ENCODE assay signal across 11 cellular contexts in genomic region chr5:171975262-171975876, GRCh38. TPM values are rescaled to one million over a fixed set of nuclear protein-coding genes. Genes with fewer than 3 reads are reported as not detected.
DNase-seq lines count a peak whose midpoint lies in the region; ATAC-seq and TF ChIP-seq lines count a peak whose summit lies in the region.
"Had no signal": no experiment of that assay in that cellular context is flagged by ENCODE, and none has a peak within 500 bp of the region (broad histone marks: within the 10 kb centered on the region; RNA-seq: fewer than 3 reads in every experiment).

No MANE protein-coding gene starts in this region.

- H3K27ac ChIP-seq in Peyer's patch, result no peak overlapping the region

- peak overlapping the region; percentile 7 to 67 for H3K27ac Mint-ChIP-seq in natural killer cell
- peak overlapping the region in 1 of 2 donors; percentile 79 for H3K27ac Mint-ChIP-seq in natural killer cell treated with Interleukin-12 subunit alpha and Interleukin-12 subunit beta and Interleukin-15 and Interleukin-18, amount 100 ng/mL, for 72 hours
- H3K27ac Mint-ChIP-seq: T-helper 1 cell treated with Interleukin-12 subunit alpha and Interleukin-12 subunit beta and Interleukin-4 antibody, amounts not matched to agents 30 μg/mL and 1 μg/mL, for 36 hours had no signal

- peaks cover 0 to 5% (median 0%) of the 10 kb centered on the region in 4 donors for H3K4me1 ChIP-seq in Peyer's patch

- no peak overlapping the region for H3K4me3 ChIP-seq in Peyer's patch

- ATAC-seq in natural killer cell, result no peak
- ATAC-seq in natural killer cell treated with Interleukin-12 subunit alpha and Interleukin-12 subunit beta and Interleukin-15 and Interleukin-18, amount 100 ng/mL, for 72 hours, result no peak
- ATAC-seq in GM18870 (IDR thresholded peaks at IDR 0.05; ENCODE audit: unreplicated experiment), result no peak
- no peak for ATAC-seq in GM18867 (IDR thresholded peaks at IDR 0.05; ENCODE audit: unreplicated experiment)

- no peak for DNase-seq in natural killer cell
- DNase-seq in natural killer cell treated with Interleukin-12 subunit alpha and Interleukin-12 subunit beta and Interleukin-15 and Interleukin-18, amount 100 ng/mL, for 72 hours (ENCODE audit: low spot score), result no peak
- peak; percentile 59 for DNase-seq in amniotic epithelial cell (ENCODE audit: low read depth)
- peak; percentile 52 for DNase-seq in iPS-NIHi7 (ENCODE audit: extremely low spot score)
- DNase-seq in Peyer's patch, result no peak
- DNase-seq in retina, result no peak
- DNase-seq: cortex of kidney; stimulated activated CD4-positive, alpha-beta T cell treated with anti-CD3 and anti-CD28 coated beads, Interleukin-4, amount 100 ng/mL, for 24 hours had no signal

- H3K4me1 Mint-ChIP-seq in natural killer cell, result peaks cover 62 to 63% of the 10 kb centered on the region in 2 donors
- H3K4me1 Mint-ChIP-seq in natural killer cell treated with Interleukin-12 subunit alpha and Interleukin-12 subunit beta and Interleukin-15 and Interleukin-18, amount 100 ng/mL, for 72 hours (ENCODE audit: low read depth in 2 of 2), result peaks cover 49 to 55% of the 10 kb centered on the region in 2 donors

- H3K9me3 ChIP-seq in Peyer's patch, result peaks cover 0 to 9% (median 2%) of the 10 kb centered on the region in 4 donors

- no peak for TF ChIP-seq CTCF in natural killer cell (IDR thresholded peaks at IDR 0.05)
- no peak for TF ChIP-seq CTCF in Peyer's patch (IDR thresholded peaks at IDR 0.05)

- intact Hi-C loops in natural killer cell (cut with micrococcal nuclease), result no loop called here

- H3K36me3 ChIP-seq in Peyer's patch, result no peaks in the 10 kb centered on the region

- no peak for TF ChIP-seq POLR2A in Peyer's patch (IDR thresholded peaks at IDR 0.05)

- H3K27me3 Mint-ChIP-seq in natural killer cell (ENCODE audit: low read depth in 2 of 2), result no peaks in the 10 kb centered on the region
- H3K27me3 Mint-ChIP-seq in natural killer cell treated with Interleukin-12 subunit alpha and Interleukin-12 subunit beta and Interleukin-15 and Interleukin-18, amount 100 ng/mL, for 72 hours, result no peaks in the 10 kb centered on the region

- H3K4me3 Mint-ChIP-seq in natural killer cell, result peak overlapping the region; percentile 69
- H3K4me3 Mint-ChIP-seq in natural killer cell treated with Interleukin-12 subunit alpha and Interleukin-12 subunit beta and Interleukin-15 and Interleukin-18, amount 100 ng/mL, for 72 hours, result no peak overlapping the region
- H3K4me3 Mint-ChIP-seq: T-helper 1 cell treated with Interleukin-12 subunit alpha and Interleukin-12 subunit beta and Interleukin-4 antibody, amounts not matched to agents 30 μg/mL and 1 μg/mL, for 36 hours had no signal

- no peaks in the 10 kb centered on the region for H3K27me3 ChIP-seq in Peyer's patch

- peaks cover 0 to 3% of the 10 kb centered on the region in 2 donors for H3K9me3 Mint-ChIP-seq in natural killer cell
- H3K9me3 Mint-ChIP-seq in natural killer cell treated with Interleukin-12 subunit alpha and Interleukin-12 subunit beta and Interleukin-15 and Interleukin-18, amount 100 ng/mL, for 72 hours, result peaks cover 3% of the 10 kb centered on the region

- H3K36me3 Mint-ChIP-seq in natural killer cell, result no peaks in the 10 kb centered on the region
- peaks cover 16% of the 10 kb centered on the region for H3K36me3 Mint-ChIP-seq in natural killer cell treated with Interleukin-12 subunit alpha and Interleukin-12 subunit beta and Interleukin-15 and Interleukin-18, amount 100 ng/mL, for 72 hours

RNA-seq across cellular contexts. Expression of gene FBXW11, which starts 31.1 kb away (rescaled TPM):
- total RNA-seq in natural killer cell (10 to 100 TPM; 26.7 to 40.3 (median 39.5) TPM), Peyer's patch (10 to 100 TPM; 40.7 to 76.7 (median 49.1) TPM)
- total RNA-seq in natural killer cell treated with Interleukin-12 subunit alpha and Interleukin-12 subunit beta and Interleukin-15 and Interleukin-18, amount 100 ng/mL, for 72 hours, result 10 to 100 TPM; 47.3 to 54.8 TPM

Comparison
In these comparisons a context has a peak if more than half of its experiments do, and no peak if none do; other contexts are left out.
1. DNase-seq: peak in amniotic epithelial cell (single experiment) and iPS-NIHi7 (single experiment); none in natural killer cell (single experiment), natural killer cell treated with Interleukin-12 subunit alpha and Interleukin-12 subunit beta and Interleukin-15 and Interleukin-18, amount 100 ng/mL, for 72 hours (single experiment), Peyer's patch (0 of 3) and retina (single experiment).